25 cellular contexts compared by ENCODE assay signal in the genomic region with DNA sequence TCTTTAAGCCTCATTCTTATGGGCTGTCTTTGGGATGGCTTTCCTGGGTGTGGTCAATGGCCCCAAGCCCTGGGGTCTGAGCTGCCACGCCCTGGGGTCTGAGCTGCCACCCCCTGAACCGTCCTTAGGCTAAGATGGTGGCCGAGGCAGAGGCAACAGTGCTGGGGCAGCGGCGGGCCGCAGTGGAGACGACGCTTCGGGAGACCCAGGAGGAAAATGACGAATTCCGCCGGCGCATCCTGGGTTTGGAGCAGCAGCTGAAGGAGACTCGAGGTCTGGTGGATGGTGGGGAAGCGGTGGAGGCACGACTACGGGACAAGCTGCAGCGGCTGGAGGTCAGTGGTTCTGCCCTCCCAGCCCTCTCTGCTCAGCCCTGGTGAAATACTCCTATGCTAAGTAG. TPM values are rescaled to one million over a fixed set of nuclear protein-coding genes. Genes with fewer than 3 reads are reported as not detected.
"Had no signal": no experiment of that assay in that cellular context is flagged by ENCODE, and none has a peak within 500 bp of the region (broad histone marks: within the 10 kb centered on the region; RNA-seq: fewer than 3 reads in every experiment).

No MANE protein-coding gene starts in this region.

- H3K36me3 Mint-ChIP-seq: IgD-negative memory B cell had no signal

- H3K9me3 ChIP-seq: MG63, SJSA1 had no signal

- DNase-seq: KBM-7, MG63, NCI-H1092, NCI-H1105 treated with DMSO at 0.1 percent for 48 hours, NCI-H1417 treated with DMSO at 0.1 percent for 48 hours, NCI-H146, NCI-H1694 treated with DMSO at 0.1 percent for 48 hours, NCI-H1930, NCI-H2081 treated with DMSO at 0.1 percent for 48 hours, NCI-H2171, NCI-H226, NCI-H446, NCI-H510A, NCI-H524 treated with DMSO at 0.1 percent for 48 hours, NCI-H69, NCI-H774, Right ventricle myocardium superior, RPMI8226, SIG-M5 had no signal

- H3K4me1 Mint-ChIP-seq: IgD-negative memory B cell had no signal

- H3K4me3 Mint-ChIP-seq: IgD-negative memory B cell had no signal

- FAIRE-seq: HTR-8/SVneo, RCC 7860 had no signal

- H3K27ac ChIP-seq: HL-60, SJSA1, SK-N-MC had no signal

- H3K4me3 ChIP-seq: MG63, SJSA1, SK-N-MC had no signal

- H3K36me3 ChIP-seq: MG63, SJSA1 had no signal

- H3K9me3 Mint-ChIP-seq: IgD-negative memory B cell had no signal

- H3K27me3 ChIP-seq: MG63, SJSA1 had no signal

RNA-seq across cellular contexts. Expression of gene CGN, which starts 18.6 kb away (rescaled TPM):
- polyA plus RNA-seq: IgD-negative memory B cell had no signal
